In genomic region chr20:20824924-20825584, GRCh38 we compare ENCODE assay signal across 1 cellular context.
A peak's percentile ranks its signal among the peaks of the same experiment; 100 is the strongest.
TF ChIP-seq lines count a peak whose summit lies in the region.

No MANE protein-coding gene starts in this region.

TF ChIP-seq in HepG2, 621 proteins besides CTCF, POLR2A, EP300 and RAD21 (continued from another document and continues in another):
- TF ChIP-seq, protein P1, sequence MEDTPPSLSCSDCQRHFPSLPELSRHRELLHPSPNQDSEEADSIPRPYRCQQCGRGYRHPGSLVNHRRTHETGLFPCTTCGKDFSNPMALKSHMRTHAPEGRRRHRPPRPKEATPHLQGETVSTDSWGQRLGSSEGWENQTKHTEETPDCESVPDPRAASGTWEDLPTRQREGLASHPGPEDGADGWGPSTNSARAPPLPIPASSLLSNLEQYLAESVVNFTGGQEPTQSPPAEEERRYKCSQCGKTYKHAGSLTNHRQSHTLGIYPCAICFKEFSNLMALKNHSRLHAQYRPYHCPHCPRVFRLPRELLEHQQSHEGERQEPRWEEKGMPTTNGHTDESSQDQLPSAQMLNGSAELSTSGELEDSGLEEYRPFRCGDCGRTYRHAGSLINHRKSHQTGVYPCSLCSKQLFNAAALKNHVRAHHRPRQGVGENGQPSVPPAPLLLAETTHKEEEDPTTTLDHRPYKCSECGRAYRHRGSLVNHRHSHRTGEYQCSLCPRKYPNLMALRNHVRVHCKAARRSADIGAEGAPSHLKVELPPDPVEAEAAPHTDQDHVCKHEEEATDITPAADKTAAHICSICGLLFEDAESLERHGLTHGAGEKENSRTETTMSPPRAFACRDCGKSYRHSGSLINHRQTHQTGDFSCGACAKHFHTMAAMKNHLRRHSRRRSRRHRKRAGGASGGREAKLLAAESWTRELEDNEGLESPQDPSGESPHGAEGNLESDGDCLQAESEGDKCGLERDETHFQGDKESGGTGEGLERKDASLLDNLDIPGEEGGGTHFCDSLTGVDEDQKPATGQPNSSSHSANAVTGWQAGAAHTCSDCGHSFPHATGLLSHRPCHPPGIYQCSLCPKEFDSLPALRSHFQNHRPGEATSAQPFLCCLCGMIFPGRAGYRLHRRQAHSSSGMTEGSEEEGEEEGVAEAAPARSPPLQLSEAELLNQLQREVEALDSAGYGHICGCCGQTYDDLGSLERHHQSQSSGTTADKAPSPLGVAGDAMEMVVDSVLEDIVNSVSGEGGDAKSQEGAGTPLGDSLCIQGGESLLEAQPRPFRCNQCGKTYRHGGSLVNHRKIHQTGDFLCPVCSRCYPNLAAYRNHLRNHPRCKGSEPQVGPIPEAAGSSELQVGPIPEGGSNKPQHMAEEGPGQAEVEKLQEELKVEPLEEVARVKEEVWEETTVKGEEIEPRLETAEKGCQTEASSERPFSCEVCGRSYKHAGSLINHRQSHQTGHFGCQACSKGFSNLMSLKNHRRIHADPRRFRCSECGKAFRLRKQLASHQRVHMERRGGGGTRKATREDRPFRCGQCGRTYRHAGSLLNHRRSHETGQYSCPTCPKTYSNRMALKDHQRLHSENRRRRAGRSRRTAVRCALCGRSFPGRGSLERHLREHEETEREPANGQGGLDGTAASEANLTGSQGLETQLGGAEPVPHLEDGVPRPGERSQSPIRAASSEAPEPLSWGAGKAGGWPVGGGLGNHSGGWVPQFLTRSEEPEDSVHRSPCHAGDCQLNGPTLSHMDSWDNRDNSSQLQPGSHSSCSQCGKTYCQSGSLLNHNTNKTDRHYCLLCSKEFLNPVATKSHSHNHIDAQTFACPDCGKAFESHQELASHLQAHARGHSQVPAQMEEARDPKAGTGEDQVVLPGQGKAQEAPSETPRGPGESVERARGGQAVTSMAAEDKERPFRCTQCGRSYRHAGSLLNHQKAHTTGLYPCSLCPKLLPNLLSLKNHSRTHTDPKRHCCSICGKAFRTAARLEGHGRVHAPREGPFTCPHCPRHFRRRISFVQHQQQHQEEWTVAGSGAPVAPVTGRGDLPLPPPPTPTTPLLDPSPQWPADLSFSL (CRISPR knock-in tag; IDR thresholded peaks at IDR 0.05), result no peak
- TF ChIP-seq DRAP1 (CRISPR knock-in tag; IDR thresholded peaks at IDR 0.05), result no peak
- no peak for TF ChIP-seq GLI4 (CRISPR knock-in tag; IDR thresholded peaks at IDR 0.05; ENCODE audit: borderline replicate concordance)
- TF ChIP-seq AGO2 (optimal IDR thresholded peaks at IDR 0.05; ENCODE audit: low read depth, low read length), result no peak
- TF ChIP-seq ZNF878 (CRISPR knock-in tag; IDR thresholded peaks at IDR 0.05), result no peak
- TF ChIP-seq PTBP1 (IDR thresholded peaks at IDR 0.05; ENCODE audit: low read depth, low read length, poor library complexity, severe bottlenecking), result no peak
- TF ChIP-seq AHR (CRISPR knock-in tag; IDR thresholded peaks at IDR 0.05), result peak; percentile 45; the same call in 1 of the 2 replicates
- TF ChIP-seq ARHGAP35 (CRISPR knock-in tag; IDR thresholded peaks at IDR 0.05; ENCODE audit: borderline replicate concordance), result 0 out of 2 replicates have a peak, but pooled peaks have one; percentile 54
- no peak for TF ChIP-seq ZBTB14 (CRISPR knock-in tag; IDR thresholded peaks at IDR 0.05)
- TF ChIP-seq TBX2 (CRISPR knock-in tag; IDR thresholded peaks at IDR 0.05; ENCODE audit: borderline replicate concordance), result no peak
- TF ChIP-seq FOXK1 (CRISPR knock-in tag; IDR thresholded peaks at IDR 0.05; ENCODE audit: borderline replicate concordance, low read depth), result 0 out of 2 replicates have a peak, but pooled peaks have one; percentile 39
- no peak for TF ChIP-seq ARID2 (CRISPR knock-in tag; IDR thresholded peaks at IDR 0.05; ENCODE audit: borderline replicate concordance)
- TF ChIP-seq ZGPAT (CRISPR knock-in tag; IDR thresholded peaks at IDR 0.05), result peak; percentile 64
- TF ChIP-seq MTERF4 (CRISPR knock-in tag; IDR thresholded peaks at IDR 0.05), result no peak
- no peak for TF ChIP-seq ZNF318 (CRISPR knock-in tag; IDR thresholded peaks at IDR 0.05)
- TF ChIP-seq ZMYM3 (CRISPR knock-in tag; IDR thresholded peaks at IDR 0.05), result no peak
- TF ChIP-seq ZNF101 (CRISPR knock-in tag; IDR thresholded peaks at IDR 0.05; ENCODE audit: borderline replicate concordance, low read depth), result no peak
- TF ChIP-seq, protein P2, sequence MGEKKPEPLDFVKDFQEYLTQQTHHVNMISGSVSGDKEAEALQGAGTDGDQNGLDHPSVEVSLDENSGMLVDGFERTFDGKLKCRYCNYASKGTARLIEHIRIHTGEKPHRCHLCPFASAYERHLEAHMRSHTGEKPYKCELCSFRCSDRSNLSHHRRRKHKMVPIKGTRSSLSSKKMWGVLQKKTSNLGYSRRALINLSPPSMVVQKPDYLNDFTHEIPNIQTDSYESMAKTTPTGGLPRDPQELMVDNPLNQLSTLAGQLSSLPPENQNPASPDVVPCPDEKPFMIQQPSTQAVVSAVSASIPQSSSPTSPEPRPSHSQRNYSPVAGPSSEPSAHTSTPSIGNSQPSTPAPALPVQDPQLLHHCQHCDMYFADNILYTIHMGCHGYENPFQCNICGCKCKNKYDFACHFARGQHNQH (CRISPR knock-in tag; IDR thresholded peaks at IDR 0.05), result peak; percentile 66; the same call in 1 of the 2 replicates
- TF ChIP-seq CCAR2 (optimal IDR thresholded peaks at IDR 0.05; ENCODE audit: low read depth, low read length), result no peak
- no peak for TF ChIP-seq ZKSCAN5 (CRISPR knock-in tag; IDR thresholded peaks at IDR 0.05)
- no peak for TF ChIP-seq ADNP (CRISPR knock-in tag; IDR thresholded peaks at IDR 0.05)
- TF ChIP-seq RFX3 (CRISPR knock-in tag; IDR thresholded peaks at IDR 0.05), result no peak
- TF ChIP-seq JUNB (CRISPR knock-in tag; IDR thresholded peaks at IDR 0.05; ENCODE audit: borderline replicate concordance), result no peak
- no peak for TF ChIP-seq KDM5A (IDR thresholded peaks at IDR 0.05; ENCODE audit: borderline replicate concordance, low read length)
- no peak for TF ChIP-seq MED1 (CRISPR knock-in tag; IDR thresholded peaks at IDR 0.05)
- peak; percentile 32; the same call in 1 of the 2 replicates for TF ChIP-seq ZNF501 (CRISPR knock-in tag; IDR thresholded peaks at IDR 0.05)
- no peak for TF ChIP-seq SIN3B (IDR thresholded peaks at IDR 0.05; ENCODE audit: low read length)
- no peak; the same call in 1 of the 2 replicates for TF ChIP-seq ZNF558 (CRISPR knock-in tag; IDR thresholded peaks at IDR 0.05; ENCODE audit: borderline replicate concordance)
- TF ChIP-seq, protein P3, sequence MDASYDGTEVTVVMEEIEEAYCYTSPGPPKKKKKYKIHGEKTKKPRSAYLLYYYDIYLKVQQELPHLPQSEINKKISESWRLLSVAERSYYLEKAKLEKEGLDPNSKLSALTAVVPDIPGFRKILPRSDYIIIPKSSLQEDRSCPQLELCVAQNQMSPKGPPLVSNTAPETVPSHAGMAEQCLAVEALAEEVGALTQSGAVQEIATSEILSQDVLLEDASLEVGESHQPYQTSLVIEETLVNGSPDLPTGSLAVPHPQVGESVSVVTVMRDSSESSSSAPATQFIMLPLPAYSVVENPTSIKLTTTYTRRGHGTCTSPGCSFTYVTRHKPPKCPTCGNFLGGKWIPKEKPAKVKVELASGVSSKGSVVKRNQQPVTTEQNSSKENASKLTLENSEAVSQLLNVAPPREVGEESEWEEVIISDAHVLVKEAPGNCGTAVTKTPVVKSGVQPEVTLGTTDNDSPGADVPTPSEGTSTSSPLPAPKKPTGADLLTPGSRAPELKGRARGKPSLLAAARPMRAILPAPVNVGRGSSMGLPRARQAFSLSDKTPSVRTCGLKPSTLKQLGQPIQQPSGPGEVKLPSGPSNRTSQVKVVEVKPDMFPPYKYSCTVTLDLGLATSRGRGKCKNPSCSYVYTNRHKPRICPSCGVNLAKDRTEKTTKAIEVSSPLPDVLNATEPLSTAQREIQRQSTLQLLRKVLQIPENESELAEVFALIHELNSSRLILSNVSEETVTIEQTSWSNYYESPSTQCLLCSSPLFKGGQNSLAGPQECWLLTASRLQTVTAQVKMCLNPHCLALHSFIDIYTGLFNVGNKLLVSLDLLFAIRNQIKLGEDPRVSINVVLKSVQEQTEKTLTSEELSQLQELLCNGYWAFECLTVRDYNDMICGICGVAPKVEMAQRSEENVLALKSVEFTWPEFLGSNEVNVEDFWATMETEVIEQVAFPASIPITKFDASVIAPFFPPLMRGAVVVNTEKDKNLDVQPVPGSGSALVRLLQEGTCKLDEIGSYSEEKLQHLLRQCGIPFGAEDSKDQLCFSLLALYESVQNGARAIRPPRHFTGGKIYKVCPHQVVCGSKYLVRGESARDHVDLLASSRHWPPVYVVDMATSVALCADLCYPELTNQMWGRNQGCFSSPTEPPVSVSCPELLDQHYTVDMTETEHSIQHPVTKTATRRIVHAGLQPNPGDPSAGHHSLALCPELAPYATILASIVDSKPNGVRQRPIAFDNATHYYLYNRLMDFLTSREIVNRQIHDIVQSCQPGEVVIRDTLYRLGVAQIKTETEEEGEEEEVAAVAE (CRISPR knock-in tag; IDR thresholded peaks at IDR 0.05; ENCODE audit: borderline replicate concordance), result peak; percentile 71; the same call in 1 of the 2 replicates
- no peak for TF ChIP-seq CHD2 (IDR thresholded peaks at IDR 0.05; ENCODE audit: low read depth, low read length)
- no peak for TF ChIP-seq SMAD3 (CRISPR knock-in tag; IDR thresholded peaks at IDR 0.05)
- no peak for TF ChIP-seq PPARG (CRISPR knock-in tag; conservative IDR thresholded peaks at IDR 0.05)
- TF ChIP-seq HDAC2 (CRISPR knock-in tag; IDR thresholded peaks at IDR 0.05), result 0 out of 2 replicates have a peak, but pooled peaks have one; percentile 13
